In genomic region chr9:91734371-91734981, GRCh38 we compare ENCODE assay signal across 8 cellular contexts.
DNase-seq lines count a peak whose midpoint lies in the region; ATAC-seq and TF ChIP-seq lines count a peak whose summit lies in the region.

No MANE protein-coding gene starts in this region.

- ATAC-seq in GM21381 (IDR thresholded peaks at IDR 0.05; ENCODE audit: unreplicated experiment) = no peak

- DNase-seq in GM03348 (ENCODE audit: low spot score) = peak; percentile 89
- peak; percentile 11 for DNase-seq in LNCaP clone FGC (ENCODE audit: low read depth)
- DNase-seq in activated CD4-positive, alpha-beta T cell treated with anti-CD3 and anti-CD28 coated beads, Interleukin-2, amount 50 U/mL, for 4 hours = peak; percentile 42 to 50
- peak; percentile 76 for DNase-seq in dermis blood vessel endothelial cell
- DNase-seq in lung microvascular endothelial cell (ENCODE audit: low read depth in 2 of 2) = peak; percentile 47 to 62
- DNase-seq in stimulated activated CD8-positive, alpha-beta memory T cell treated with anti-CD3 and anti-CD28 coated beads, Interleukin-2, amount 100 ng/mL, for 48 hours (ENCODE audit: low read depth in 2 of 2) = peak; percentile 54 to 56
- DNase-seq in AML-193 (lab: John Stamatoyannopoulos, UW) = no peak

- peak; percentile 98 for TF ChIP-seq CTCF in LNCaP clone FGC (IDR thresholded peaks at IDR 0.05; ENCODE audit: control insufficient read depth, extremely low read depth, insufficient read depth)

- no peak overlapping the region for H3K4me3 ChIP-seq in LNCaP clone FGC (ENCODE audit: low read depth, low read length)

Comparison
In these comparisons a context has a peak if more than half of its experiments do, and no peak if none do; other contexts are left out.
1. DNase-seq: peak in GM03348 (single experiment), LNCaP clone FGC (single experiment), activated CD4-positive, alpha-beta T cell treated with anti-CD3 and anti-CD28 coated beads, Interleukin-2, amount 50 U/mL, for 4 hours (2 of 2), dermis blood vessel endothelial cell (single experiment), lung microvascular endothelial cell (2 of 2) and stimulated activated CD8-positive, alpha-beta memory T cell treated with anti-CD3 and anti-CD28 coated beads, Interleukin-2, amount 100 ng/mL, for 48 hours (2 of 2); none in AML-193 (0 of 2).